14 cellular contexts compared by ENCODE assay signal in the genomic region with DNA sequence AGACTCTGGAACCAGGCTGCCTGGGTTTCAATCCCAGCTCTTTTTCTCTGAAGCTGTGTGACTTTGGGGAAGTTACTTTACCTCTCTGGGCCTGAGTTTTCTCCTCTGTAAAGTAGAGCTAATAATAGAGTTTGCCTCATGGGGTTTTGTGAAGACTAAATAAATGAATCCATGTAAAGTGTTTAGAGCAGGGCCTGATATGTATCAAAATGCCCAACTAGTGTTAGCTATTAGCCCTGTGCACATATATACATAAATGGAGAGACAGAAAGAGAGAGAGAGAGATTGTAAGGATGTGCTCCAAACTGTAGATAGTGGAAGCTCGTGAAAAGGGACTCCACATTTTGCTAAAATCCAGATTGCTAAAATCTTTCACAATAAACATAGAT. TPM values are rescaled to one million over a fixed set of nuclear protein-coding genes. Genes with fewer than 3 reads are reported as not detected.
A peak's percentile ranks its signal among the peaks of the same experiment; 100 is the strongest.
DNase-seq lines count a peak whose midpoint lies in the region; ATAC-seq and TF ChIP-seq lines count a peak whose summit lies in the region.
"Had no signal": no experiment of that assay in that cellular context is flagged by ENCODE, and none has a peak within 500 bp of the region (broad histone marks: within the 10 kb centered on the region; RNA-seq: fewer than 3 reads in every experiment).

No MANE protein-coding gene starts in this region.

- POLR2A ChIA-PET in CD8-positive, alpha-beta memory T cell (lab: Charles Lee), result no interaction called here

- H3K9me3 Mint-ChIP-seq in stimulated activated naive CD8-positive, alpha-beta T cell treated with anti-CD3 and anti-CD28 coated beads, Interleukin-15, Interleukin-2, amounts not matched to agents 100 ng/mL and 50 ng/mL, for 24 hours, result peaks cover 4% of the 10 kb centered on the region
- H3K9me3 Mint-ChIP-seq in activated T-helper 1 cell treated with anti-CD3 and anti-CD28 coated beads, Interleukin-12 subunit alpha, Interleukin-12 subunit beta, Interleukin-2, Interleukin-4 antibody, amounts not matched to agents 30 ng/mL and 10 ng/mL and 1 ng/mL, durations not matched to agents 14 hours and 24 hours and 36 hours, result peaks cover 10% of the 10 kb centered on the region
- H3K9me3 Mint-ChIP-seq in osteocyte (ENCODE audit: unreplicated experiment), result peaks cover 3% of the 10 kb centered on the region
- peaks cover 0 to 9% (median 6%) of the 10 kb centered on the region in 5 donors for H3K9me3 Mint-ChIP-seq in CD8-positive, alpha-beta memory T cell

- no peak overlapping the region for H3K4me3 Mint-ChIP-seq in stimulated activated naive CD8-positive, alpha-beta T cell treated with anti-CD3 and anti-CD28 coated beads, Interleukin-15, Interleukin-2, amounts not matched to agents 100 ng/mL and 50 ng/mL, for 24 hours
- no peak overlapping the region for H3K4me3 Mint-ChIP-seq in activated T-helper 1 cell treated with anti-CD3 and anti-CD28 coated beads, Interleukin-12 subunit alpha, Interleukin-12 subunit beta, Interleukin-2, Interleukin-4 antibody, amounts not matched to agents 30 ng/mL and 10 ng/mL and 1 ng/mL, durations not matched to agents 14 hours and 24 hours and 36 hours
- H3K4me3 Mint-ChIP-seq in osteocyte (ENCODE audit: unreplicated experiment), result no peak overlapping the region
- no peak overlapping the region for H3K4me3 Mint-ChIP-seq in CD8-positive, alpha-beta memory T cell

- CTCF ChIA-PET in CD8-positive, alpha-beta memory T cell (lab: Charles Lee), result interaction anchor here (1.2 kb wide), 1 partner anchor 41 kb away, joined by 3 read pairs; no protein-coding TSS in a partner anchor

- no peak for DNase-seq in stimulated activated naive CD8-positive, alpha-beta T cell treated with anti-CD3 and anti-CD28 coated beads, Interleukin-15, Interleukin-2, amounts not matched to agents 100 U/mL and 50 U/mL, for 24 hours
- no peak for DNase-seq in activated T-helper 1 cell treated with anti-CD3 and anti-CD28 coated beads, Interleukin-12 subunit alpha, Interleukin-12 subunit beta, Interleukin-2, Interleukin-4 antibody, amounts not matched to agents 30 ng/mL and 10 ng/mL and 1 ng/mL, durations not matched to agents 14 hours and 24 hours and 36 hours (ENCODE audit: low spot score)
- DNase-seq in osteocyte (ENCODE audit: extremely low spot score, unreplicated experiment), result no peak
- no peak for DNase-seq in activated CD4-positive, alpha-beta T cell treated with anti-CD3 and anti-CD28 coated beads for 4 hours
- no peak for DNase-seq in activated CD8-positive, alpha-beta memory T cell treated with anti-CD3 and anti-CD28 coated beads, Interleukin-2, amount 50 U/mL, for 48 hours
- DNase-seq in CD8-positive, alpha-beta memory T cell, result no peak
- DNase-seq: COR-L47, Karpas-422, MG63, NCI-H1092 treated with DMSO at 0.1 percent for 48 hours, NCI-H1694, NCI-H510A treated with DMSO at 0.1 percent for 48 hours had no signal

- no peaks in the 10 kb centered on the region for H3K27me3 ChIP-seq in CD8-positive, alpha-beta memory T cell (ENCODE audit: insufficient read depth, low read length, poor library complexity, severe bottlenecking)
- H3K27me3 ChIP-seq: MG63 had no signal

- H3K9me3 ChIP-seq in CD8-positive, alpha-beta memory T cell (ENCODE audit: low read length), result no peaks in the 10 kb centered on the region

- H3K36me3 Mint-ChIP-seq in stimulated activated naive CD8-positive, alpha-beta T cell treated with anti-CD3 and anti-CD28 coated beads, Interleukin-15, Interleukin-2, amounts not matched to agents 100 ng/mL and 50 ng/mL, for 24 hours (ENCODE audit: low read depth), result no peaks in the 10 kb centered on the region
- peaks cover 1% of the 10 kb centered on the region for H3K36me3 Mint-ChIP-seq in activated T-helper 1 cell treated with anti-CD3 and anti-CD28 coated beads, Interleukin-12 subunit alpha, Interleukin-12 subunit beta, Interleukin-2, Interleukin-4 antibody, amounts not matched to agents 30 ng/mL and 10 ng/mL and 1 ng/mL, durations not matched to agents 14 hours and 24 hours and 36 hours (ENCODE audit: low read depth)
- H3K36me3 Mint-ChIP-seq in osteocyte (ENCODE audit: unreplicated experiment), result no peaks in the 10 kb centered on the region
- H3K36me3 Mint-ChIP-seq in CD8-positive, alpha-beta memory T cell, result peaks cover 0 to 13% (median 0%) of the 10 kb centered on the region in 3 donors

- intact Hi-C loops in activated T-helper 1 cell treated with anti-CD3 and anti-CD28 coated beads, Interleukin-12 subunit alpha, Interleukin-12 subunit beta, Interleukin-2, Interleukin-4 antibody, amounts not matched to agents 30 ng/mL and 10 ng/mL and 1 ng/mL, durations not matched to agents 14 hours and 24 hours and 36 hours (cut with micrococcal nuclease), result loop anchor here (1.0 to 5.0 kb wide), 4 partner anchors 26 to 249 kb away; partner anchors contain the start of genes HAPSTR1, PMM2, TMEM186 and USP7

- H3K4me1 ChIP-seq in CD8-positive, alpha-beta memory T cell (ENCODE audit: insufficient read depth, low read length), result no peaks in the 10 kb centered on the region

- H3K4me1 Mint-ChIP-seq in stimulated activated naive CD8-positive, alpha-beta T cell treated with anti-CD3 and anti-CD28 coated beads, Interleukin-15, Interleukin-2, amounts not matched to agents 100 ng/mL and 50 ng/mL, for 24 hours (ENCODE audit: low read depth), result peaks cover 42% of the 10 kb centered on the region
- H3K4me1 Mint-ChIP-seq in activated T-helper 1 cell treated with anti-CD3 and anti-CD28 coated beads, Interleukin-12 subunit alpha, Interleukin-12 subunit beta, Interleukin-2, Interleukin-4 antibody, amounts not matched to agents 30 ng/mL and 10 ng/mL and 1 ng/mL, durations not matched to agents 14 hours and 24 hours and 36 hours (ENCODE audit: low read depth), result peaks cover 27% of the 10 kb centered on the region
- peaks cover 35% of the 10 kb centered on the region for H3K4me1 Mint-ChIP-seq in osteocyte (ENCODE audit: unreplicated experiment)
- peaks cover 3 to 9% (median 6%) of the 10 kb centered on the region in 3 donors for H3K4me1 Mint-ChIP-seq in CD8-positive, alpha-beta memory T cell

- peak overlapping the region; percentile 82 for H3K27ac Mint-ChIP-seq in stimulated activated naive CD8-positive, alpha-beta T cell treated with anti-CD3 and anti-CD28 coated beads, Interleukin-15, Interleukin-2, amounts not matched to agents 100 ng/mL and 50 ng/mL, for 24 hours
- H3K27ac Mint-ChIP-seq in activated T-helper 1 cell treated with anti-CD3 and anti-CD28 coated beads, Interleukin-12 subunit alpha, Interleukin-12 subunit beta, Interleukin-2, Interleukin-4 antibody, amounts not matched to agents 30 ng/mL and 10 ng/mL and 1 ng/mL, durations not matched to agents 14 hours and 24 hours and 36 hours, result peak overlapping the region; percentile 61
- H3K27ac Mint-ChIP-seq in osteocyte (ENCODE audit: unreplicated experiment), result peak overlapping the region; percentile 96
- no peak overlapping the region for H3K27ac Mint-ChIP-seq in CD8-positive, alpha-beta memory T cell

- H3K27ac ChIP-seq in CD8-positive, alpha-beta memory T cell (ENCODE audit: low read depth, low read length), result no peak overlapping the region

- H3K27me3 Mint-ChIP-seq in stimulated activated naive CD8-positive, alpha-beta T cell treated with anti-CD3 and anti-CD28 coated beads, Interleukin-15, Interleukin-2, amounts not matched to agents 100 ng/mL and 50 ng/mL, for 24 hours, result no peaks in the 10 kb centered on the region
- H3K27me3 Mint-ChIP-seq in activated T-helper 1 cell treated with anti-CD3 and anti-CD28 coated beads, Interleukin-12 subunit alpha, Interleukin-12 subunit beta, Interleukin-2, Interleukin-4 antibody, amounts not matched to agents 30 ng/mL and 10 ng/mL and 1 ng/mL, durations not matched to agents 14 hours and 24 hours and 36 hours (ENCODE audit: insufficient read depth), result no peaks in the 10 kb centered on the region
- H3K27me3 Mint-ChIP-seq in osteocyte (ENCODE audit: unreplicated experiment), result no peaks in the 10 kb centered on the region
- peaks cover 0 to 4% of the 10 kb centered on the region in 2 donors for H3K27me3 Mint-ChIP-seq in CD8-positive, alpha-beta memory T cell

- H3K36me3 ChIP-seq in CD8-positive, alpha-beta memory T cell (ENCODE audit: insufficient read depth, low read length), result no peaks in the 10 kb centered on the region
- H3K36me3 ChIP-seq: MG63 had no signal

- H3K4me3 ChIP-seq in CD8-positive, alpha-beta memory T cell (ENCODE audit: low read length), result no peak overlapping the region
- H3K4me3 ChIP-seq: MG63 had no signal

- no peak for TF ChIP-seq CTCF in osteocyte (IDR thresholded peaks at IDR 0.05)

- no peak for ATAC-seq in stimulated activated naive CD8-positive, alpha-beta T cell treated with anti-CD3 and anti-CD28 coated beads, Interleukin-15, Interleukin-2, amounts not matched to agents 100 U/mL and 50 U/mL, for 24 hours
- ATAC-seq: Right ventricle myocardium inferior had no signal

RNA-seq across cellular contexts. Expression of gene HAPSTR1, which starts 44.8 kb away (rescaled TPM):
- 55.2 and 59.1 TPM in 2 replicates for total RNA-seq in activated T-helper 1 cell treated with anti-CD3 and anti-CD28 coated beads, Interleukin-12 subunit alpha, Interleukin-12 subunit beta, Interleukin-2, Interleukin-4 antibody, amounts not matched to agents 30 ng/mL and 10 ng/mL and 1 ng/mL, durations not matched to agents 14 hours and 24 hours and 36 hours
- total RNA-seq in osteocyte, result 73.4 and 80.2 TPM in 2 replicates
- total RNA-seq in CD8-positive, alpha-beta memory T cell, result 10 to 100 TPM; 60.4 to 61.2 TPM
- polyA plus RNA-seq in CD8-positive, alpha-beta memory T cell, result 21.3 TPM

Comparison
In these comparisons a context has a peak if more than half of its experiments do, and no peak if none do; other contexts are left out.
1. H3K27ac Mint-ChIP-seq: peak in stimulated activated naive CD8-positive, alpha-beta T cell treated with anti-CD3 and anti-CD28 coated beads, Interleukin-15, Interleukin-2, amounts not matched to agents 100 ng/mL and 50 ng/mL, for 24 hours (single experiment), activated T-helper 1 cell treated with anti-CD3 and anti-CD28 coated beads, Interleukin-12 subunit alpha, Interleukin-12 subunit beta, Interleukin-2, Interleukin-4 antibody, amounts not matched to agents 30 ng/mL and 10 ng/mL and 1 ng/mL, durations not matched to agents 14 hours and 24 hours and 36 hours (single experiment) and osteocyte (single experiment); none in CD8-positive, alpha-beta memory T cell (0 of 8).